28 cellular contexts compared by ENCODE assay signal in genomic region chr1:94014635-94015488, GRCh38.
A peak's percentile ranks its signal among the peaks of the same experiment; 100 is the strongest.
DNase-seq lines count a peak whose midpoint lies in the region; ATAC-seq, FAIRE-seq and TF ChIP-seq lines count a peak whose summit lies in the region.
"Had no signal": no experiment of that assay in that cellular context is flagged by ENCODE, and none has a peak within 500 bp of the region (broad histone marks: within the 10 kb centered on the region; RNA-seq: fewer than 3 reads in every experiment).

No MANE protein-coding gene starts in this region.

- no peaks in the 10 kb centered on the region for H3K9me3 ChIP-seq in K562 (replicated peaks; ENCODE audit: control insufficient read depth, insufficient read depth, low read depth, low read length)
- H3K9me3 ChIP-seq: gastroesophageal sphincter, SK-N-SH, testis had no signal

- POLR2A ChIA-PET in activated CD4-positive, alpha-beta memory T cell treated with anti-CD3 and anti-CD28 coated beads, Interleukin-2, amount 10 ng/mL, durations not matched to agents 7 days and 5 days (lab: Charles Lee), result no interaction called here
- POLR2A ChIA-PET in activated CD4-positive, alpha-beta memory T cell treated with anti-CD3 and anti-CD28 coated beads for 36 hours (lab: Charles Lee), result no interaction called here
- POLR2A ChIA-PET in K562 (lab: Yijun Ruan, JAX), result interaction anchor here (0.5 to 1.3 kb wide), 4 partner anchors 9 to 779 kb away, joined by 3 to 4 read pairs (median 4); no protein-coding TSS in a partner anchor

- no peaks in the 10 kb centered on the region for H3K36me3 ChIP-seq in K562 (ENCODE audit: control insufficient read depth, insufficient read depth, low read length)
- H3K36me3 ChIP-seq: cardiac muscle cell, gastroesophageal sphincter had no signal

- H3K27ac ChIP-seq in K562 (ENCODE audit: extremely low read depth, low read depth, low read length), result peak overlapping the region; percentile 19; the same call in 1 of the 3 replicates
- H3K27ac ChIP-seq: 22Rv1, cardiac muscle cell, gastroesophageal sphincter, testis had no signal

- TF ChIP-seq RAD21 in K562 (CRISPR knock-in tag; conservative IDR thresholded peaks at IDR 0.05 in 1 of 2, IDR thresholded peaks at IDR 0.05 in 1 of 2), result no peak

- in situ Hi-C loops in K562 (cut with MboI), result no loop called here

- peak overlapping the region; percentile 42 for H3K27ac Mint-ChIP-seq in activated CD4-positive, alpha-beta memory T cell treated with anti-CD3 and anti-CD28 coated beads, Interleukin-2, amount 10 ng/mL, durations not matched to agents 7 days and 5 days
- no peak overlapping the region for H3K27ac Mint-ChIP-seq in activated CD4-positive, alpha-beta memory T cell treated with anti-CD3 and anti-CD28 coated beads for 36 hours
- H3K27ac Mint-ChIP-seq in activated CD4-positive, alpha-beta T cell treated with anti-CD3 and anti-CD28 coated beads, Interleukin-2, amount 10 ng/mL, durations not matched to agents 24 days and 14 days, result no peak overlapping the region
- H3K27ac Mint-ChIP-seq: activated B cell treated with CpG ODN at 0.5 μM for 24 hours; activated naive CD4-positive, alpha-beta T cell treated with anti-CD3 and anti-CD28 coated beads for 36 hours; stimulated activated naive B cell treated with anti-CD40 and anti-IgM and Interleukin-4, amounts not matched to agents 10 μg/mL and 1 μg/mL and 100 μg/mL, for 72 hours had no signal

- no peak overlapping the region for H3K9ac ChIP-seq in K562 (ENCODE audit: insufficient read depth in 1 of 2, low read depth in 2 of 2, low read length in 2 of 2)
- H3K9ac ChIP-seq: SK-N-SH had no signal

- CTCF ChIA-PET in activated CD4-positive, alpha-beta memory T cell treated with anti-CD3 and anti-CD28 coated beads, Interleukin-2, amount 10 ng/mL, durations not matched to agents 7 days and 5 days (lab: Charles Lee), result interaction anchor here (1.0 to 3.9 kb wide), 2 partner anchors 12 to 25 kb away, joined by 3 to 25 read pairs; no protein-coding TSS in a partner anchor
- CTCF ChIA-PET in activated CD4-positive, alpha-beta memory T cell treated with anti-CD3 and anti-CD28 coated beads for 36 hours (lab: Charles Lee), result interaction anchor here (3.6 kb wide), 1 partner anchor 11 kb away, joined by 10 read pairs; no protein-coding TSS in a partner anchor
- CTCF ChIA-PET in K562 (lab: Yijun Ruan, JAX; ENCODE audit: low intra/inter-chr PET ratio), result no interaction called here

- H3K4me1 Mint-ChIP-seq in activated CD4-positive, alpha-beta memory T cell treated with anti-CD3 and anti-CD28 coated beads, Interleukin-2, amount 10 ng/mL, durations not matched to agents 7 days and 5 days, result peaks cover 34% of the 10 kb centered on the region
- H3K4me1 Mint-ChIP-seq in activated CD4-positive, alpha-beta memory T cell treated with anti-CD3 and anti-CD28 coated beads for 36 hours (ENCODE audit: low read depth), result peaks cover 8% of the 10 kb centered on the region
- H3K4me1 Mint-ChIP-seq in activated CD4-positive, alpha-beta T cell treated with anti-CD3 and anti-CD28 coated beads, Interleukin-2, amount 10 ng/mL, durations not matched to agents 24 days and 14 days, result peaks cover 21% of the 10 kb centered on the region
- H3K4me1 Mint-ChIP-seq: activated B cell treated with CpG ODN at 0.5 μM for 24 hours had no signal

- TF ChIP-seq CTCF in K562 (IDR thresholded peaks at IDR 0.05 in 2 of 3, conservative IDR thresholded peaks at IDR 0.05 in 1 of 3; ENCODE audit: insufficient read depth in 2 of 3, low read depth in 1 of 3, low read length in 3 of 3) (no peak), fibroblast of the aortic adventitia (IDR thresholded peaks at IDR 0.05; ENCODE audit: insufficient read depth, low read length) (no peak)

- peak; percentile 87 for ATAC-seq in K562
- ATAC-seq: gastroesophageal sphincter; stimulated activated naive B cell treated with anti-CD40 and anti-IgM and Interleukin-4, amounts not matched to agents 10 μg/mL and 1 μg/mL and 100 μg/mL, for 72 hours had no signal

- no TSS peak for BruUV-seq in K562 (replicated peaks; lab: Mats Ljungman, UMichigan)

- H3K4me3 ChIP-seq in K562 (no peak overlapping the region), fibroblast of the aortic adventitia (ENCODE audit: low read depth, low read length) (no peak overlapping the region)
- H3K4me3 ChIP-seq: cardiac muscle cell, gastroesophageal sphincter, smooth muscle cell, testis had no signal

- intact Hi-C loops in activated CD4-positive, alpha-beta memory T cell treated with anti-CD3 and anti-CD28 coated beads for 36 hours (cut with micrococcal nuclease), result no loop called here
- intact Hi-C loops in K562 (cut with micrococcal nuclease), result no loop called here
- intact Hi-C loops in activated CD4-positive, alpha-beta T cell treated with anti-CD3 and anti-CD28 coated beads, Interleukin-2, amount 10 ng/mL, durations not matched to agents 24 days and 14 days (cut with micrococcal nuclease), result no loop called here

- no peaks in the 10 kb centered on the region for H4K20me1 ChIP-seq in K562 (replicated peaks; ENCODE audit: control insufficient read depth, insufficient read depth, low read length)

- H3K27me3 ChIP-seq in K562 (ENCODE audit: control insufficient read depth in 2 of 2, insufficient read depth in 2 of 2, low read length in 2 of 2), result peaks cover 0 to 16% of the 10 kb centered on the region in 2 experiments; a peak in 3 of 5 replicates
- H3K27me3 ChIP-seq: cardiac muscle cell, gastroesophageal sphincter, testis had no signal

- DNase-seq in activated CD4-positive, alpha-beta memory T cell treated with anti-CD3 and anti-CD28 coated beads, Interleukin-2, amount 10 ng/mL, durations not matched to agents 7 days and 5 days, result no peak
- no peak for DNase-seq in activated CD4-positive, alpha-beta memory T cell treated with anti-CD3 and anti-CD28 coated beads for 36 hours
- DNase-seq in K562 (ENCODE audit: extremely low read depth in 1 of 4, low spot score in 3 of 4), result peak in 1 of 4 experiments; percentile 33
- DNase-seq in fibroblast of the aortic adventitia (ENCODE audit: low read depth), result peak; percentile 70
- DNase-seq in urothelium cell line (ENCODE audit: low spot score), result no peak
- no peak for DNase-seq in activated CD4-positive, alpha-beta T cell treated with anti-CD3 and anti-CD28 coated beads, Interleukin-2, amount 10 ng/mL, durations not matched to agents 24 days and 14 days
- DNase-seq in NCI-H345 treated with DMSO at 0.1 percent for 48 hours (lab: John Stamatoyannopoulos, UW; ENCODE audit: unreplicated experiment), result no peak
- DNase-seq in SK-N-DZ (ENCODE audit: low spot score), result no peak
- DNase-seq: activated B cell treated with CpG ODN at 0.5 μM for 24 hours; activated CD8-positive, alpha-beta memory T cell treated with anti-CD3 and anti-CD28 coated beads for 24 hours; activated naive CD4-positive, alpha-beta T cell treated with anti-CD3 and anti-CD28 coated beads for 36 hours; activated T-cell treated with anti-CD3 and anti-CD28 coated beads, Interleukin-2, amount 50 U/mL, for 48 hours; amniotic stem cell; dermis blood vessel endothelial cell; NCI-H1417 treated with DMSO at 0.1 percent for 48 hours; NCI-H2107; NCI-H510A; nucleus accumbens; RPMI8226; SK-N-SH; stimulated activated naive B cell treated with anti-CD40 and anti-IgM and Interleukin-4, amounts not matched to agents 10 μg/mL and 1 μg/mL and 100 μg/mL, for 72 hours; testis had no signal

- H3K4me3 Mint-ChIP-seq in activated CD4-positive, alpha-beta memory T cell treated with anti-CD3 and anti-CD28 coated beads, Interleukin-2, amount 10 ng/mL, durations not matched to agents 7 days and 5 days, result no peak overlapping the region
- no peak overlapping the region for H3K4me3 Mint-ChIP-seq in activated CD4-positive, alpha-beta memory T cell treated with anti-CD3 and anti-CD28 coated beads for 36 hours
- H3K4me3 Mint-ChIP-seq in activated CD4-positive, alpha-beta T cell treated with anti-CD3 and anti-CD28 coated beads, Interleukin-2, amount 10 ng/mL, durations not matched to agents 24 days and 14 days, result no peak overlapping the region
- H3K4me3 Mint-ChIP-seq: activated B cell treated with CpG ODN at 0.5 μM for 24 hours; activated naive CD4-positive, alpha-beta T cell treated with anti-CD3 and anti-CD28 coated beads for 36 hours; stimulated activated naive B cell treated with anti-CD40 and anti-IgM and Interleukin-4, amounts not matched to agents 10 μg/mL and 1 μg/mL and 100 μg/mL, for 72 hours had no signal

- no peaks in the 10 kb centered on the region for H3K36me3 Mint-ChIP-seq in activated CD4-positive, alpha-beta memory T cell treated with anti-CD3 and anti-CD28 coated beads, Interleukin-2, amount 10 ng/mL, durations not matched to agents 7 days and 5 days (ENCODE audit: low read depth)
- H3K36me3 Mint-ChIP-seq in activated CD4-positive, alpha-beta memory T cell treated with anti-CD3 and anti-CD28 coated beads for 36 hours, result no peaks in the 10 kb centered on the region
- H3K36me3 Mint-ChIP-seq in activated CD4-positive, alpha-beta T cell treated with anti-CD3 and anti-CD28 coated beads, Interleukin-2, amount 10 ng/mL, durations not matched to agents 24 days and 14 days (ENCODE audit: low read depth), result peaks cover 2% of the 10 kb centered on the region
- H3K36me3 Mint-ChIP-seq: stimulated activated naive B cell treated with anti-CD40 and anti-IgM and Interleukin-4, amounts not matched to agents 10 μg/mL and 1 μg/mL and 100 μg/mL, for 72 hours had no signal

- H2AFZ ChIP-seq in K562 (ENCODE audit: low read depth, low read length), result no peak overlapping the region; the same call in 1 of the 2 replicates

- peak; percentile 11 for FAIRE-seq in K562 (lab: Jason Lieb, UNC)
- FAIRE-seq in urothelium cell line (lab: Jason Lieb, UNC), result peak; percentile 63
- FAIRE-seq: endothelial cell of umbilical vein, GM12892 had no signal

- H3K9me1 ChIP-seq in K562 (ENCODE audit: control insufficient read depth, insufficient read depth, low read length), result no peaks in the 10 kb centered on the region

- peaks cover 13% of the 10 kb centered on the region for H3K27me3 Mint-ChIP-seq in activated CD4-positive, alpha-beta memory T cell treated with anti-CD3 and anti-CD28 coated beads, Interleukin-2, amount 10 ng/mL, durations not matched to agents 7 days and 5 days
- no peaks in the 10 kb centered on the region for H3K27me3 Mint-ChIP-seq in activated CD4-positive, alpha-beta memory T cell treated with anti-CD3 and anti-CD28 coated beads for 36 hours
- peaks cover 3% of the 10 kb centered on the region for H3K27me3 Mint-ChIP-seq in activated CD4-positive, alpha-beta T cell treated with anti-CD3 and anti-CD28 coated beads, Interleukin-2, amount 10 ng/mL, durations not matched to agents 24 days and 14 days
- H3K27me3 Mint-ChIP-seq: activated B cell treated with CpG ODN at 0.5 μM for 24 hours had no signal

- peaks cover 4 to 22% of the 10 kb centered on the region in 2 experiments for H3K4me1 ChIP-seq in K562 (replicated peaks in 1 of 2; ENCODE audit: control insufficient read depth in 2 of 2, insufficient read depth in 2 of 2, low read length in 2 of 2)
- H3K4me1 ChIP-seq: gastroesophageal sphincter, testis had no signal

- TF ChIP-seq POLR2A in K562 (conservative IDR thresholded peaks at IDR 0.05), result no peak

- H3K9me3 Mint-ChIP-seq in activated CD4-positive, alpha-beta memory T cell treated with anti-CD3 and anti-CD28 coated beads, Interleukin-2, amount 10 ng/mL, durations not matched to agents 7 days and 5 days, result no peaks in the 10 kb centered on the region
- no peaks in the 10 kb centered on the region for H3K9me3 Mint-ChIP-seq in activated CD4-positive, alpha-beta memory T cell treated with anti-CD3 and anti-CD28 coated beads for 36 hours
- no peaks in the 10 kb centered on the region for H3K9me3 Mint-ChIP-seq in activated CD4-positive, alpha-beta T cell treated with anti-CD3 and anti-CD28 coated beads, Interleukin-2, amount 10 ng/mL, durations not matched to agents 24 days and 14 days
- H3K9me3 Mint-ChIP-seq: activated B cell treated with CpG ODN at 0.5 μM for 24 hours; activated naive CD4-positive, alpha-beta T cell treated with anti-CD3 and anti-CD28 coated beads for 36 hours; stimulated activated naive B cell treated with anti-CD40 and anti-IgM and Interleukin-4, amounts not matched to agents 10 μg/mL and 1 μg/mL and 100 μg/mL, for 72 hours had no signal

- H3K4me2 ChIP-seq in K562 (ENCODE audit: insufficient read depth, low read length), result 0 out of 2 replicates have a peak overlapping the region, but pooled peaks have one; percentile 1
- H3K4me2 ChIP-seq: SK-N-SH, smooth muscle cell had no signal

- H3K79me2 ChIP-seq in K562 (ENCODE audit: control insufficient read depth, insufficient read depth, low read length), result no peaks in the 10 kb centered on the region

- 13% methylated on average over 6 of the region's 6 CpGs for WGBS in K562 (ENCODE audit: insufficient coverage, low coverage, missing lambda C conversion rate)

- peak; percentile 78 for TF ChIP-seq EP300 in K562 (IDR thresholded peaks at IDR 0.05; ENCODE audit: low read length)
